ENCODE assay signal across 18 cellular contexts in the genomic region with DNA sequence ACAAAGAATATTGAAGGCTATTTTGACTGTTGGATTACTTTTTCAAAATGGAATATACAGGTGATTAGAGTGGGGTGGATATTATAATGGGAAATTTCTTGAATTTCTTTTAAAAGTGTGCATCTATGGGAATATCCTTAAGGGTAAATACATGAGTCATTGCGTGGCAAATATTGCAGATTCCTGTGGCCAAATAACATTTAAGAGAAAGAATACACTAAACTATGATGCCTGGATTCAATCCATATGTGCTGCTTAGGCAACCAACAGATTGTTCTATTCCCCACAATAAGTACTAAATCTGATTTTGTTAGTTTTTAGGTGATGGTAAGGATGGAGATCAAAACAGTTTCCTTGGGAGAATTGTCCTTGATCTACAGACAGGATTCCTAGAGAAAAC.
A peak's percentile ranks its signal among the peaks of the same experiment; 100 is the strongest.
DNase-seq lines count a peak whose midpoint lies in the region; TF ChIP-seq lines count a peak whose summit lies in the region.
"Had no signal": no experiment of that assay in that cellular context is flagged by ENCODE, and none has a peak within 500 bp of the region (broad histone marks: within the 10 kb centered on the region; RNA-seq: fewer than 3 reads in every experiment).

No MANE protein-coding gene starts in this region.

- H3K4me1 ChIP-seq in SJSA1 (replicated peaks) (peaks cover 50% of the 10 kb centered on the region), HAP-1 (peaks cover 33% of the 10 kb centered on the region)

- in situ Hi-C loops in HAP-1 (cut with MboI; ENCODE audit: low sequenced_read_pairs) = no loop called here

- H3K9me3 ChIP-seq in SJSA1 (replicated peaks) (no peaks in the 10 kb centered on the region), HAP-1 (no peaks in the 10 kb centered on the region)
- H3K9me3 ChIP-seq: esophagus muscularis mucosa had no signal

- DNase-seq in ELR (ENCODE audit: low read depth) = peak; percentile 86
- peak in 1 of 2 experiments; percentile 80 for DNase-seq in SJSA1 (ENCODE audit: low read depth in 1 of 2, low spot score in 2 of 2)
- peak; percentile 40 for DNase-seq in epithelial cell of esophagus (ENCODE audit: low read depth)
- DNase-seq in skeletal muscle cell (ENCODE audit: low read depth) = peak; percentile 52
- no peak for DNase-seq in HAP-1 (ENCODE audit: low spot score in 2 of 2)
- no peak for DNase-seq in cardiac septum (ENCODE audit: low spot score)
- no peak for DNase-seq in islet precursor cell
- DNase-seq in NCI-H146 (lab: John Stamatoyannopoulos, UW) = no peak
- DNase-seq: activated CD4-positive, CD25-positive, alpha-beta regulatory T cell; activated CD8-positive, alpha-beta memory T cell treated with anti-CD3 and anti-CD28 coated beads, Interleukin-2, amount 50 U/mL, for 4 hours; activated naive CD4-positive, alpha-beta T cell treated with anti-CD3 and anti-CD28 coated beads for 36 hours; Calu3; NCI-H1105 treated with DMSO at 0.1 percent for 48 hours; NCI-H446 treated with DMSO at 0.1 percent for 48 hours; OCI-M1; stimulated activated naive B cell treated with anti-CD40 and anti-IgM and Interleukin-4, amounts not matched to agents 10 μg/mL and 1 μg/mL and 100 μg/mL, for 72 hours had no signal

- H3K36me3 ChIP-seq in SJSA1 (no peaks in the 10 kb centered on the region), HAP-1 (replicated peaks) (no peaks in the 10 kb centered on the region)
- H3K36me3 ChIP-seq: esophagus muscularis mucosa had no signal

- intact Hi-C loops in cardiac septum (cut with DNase I) = no loop called here

- H3K27me3 ChIP-seq in SJSA1 (replicated peaks) = no peaks in the 10 kb centered on the region
- no peaks in the 10 kb centered on the region for H3K27me3 ChIP-seq in HAP-1 (ENCODE audit: low read depth)
- H3K27me3 ChIP-seq: esophagus muscularis mucosa had no signal

- H3K4me3 ChIP-seq in SJSA1 = no peak overlapping the region
- no peak overlapping the region for H3K4me3 ChIP-seq in epithelial cell of esophagus (ENCODE audit: low read length)
- no peak overlapping the region for H3K4me3 ChIP-seq in skeletal muscle cell (ENCODE audit: low read depth, low read length)
- no peak overlapping the region for H3K4me3 ChIP-seq in HAP-1
- H3K4me3 ChIP-seq: esophagus muscularis mucosa, lung had no signal

- H3K27ac ChIP-seq in SJSA1 = peak overlapping the region; percentile 83
- H3K27ac ChIP-seq: esophagus muscularis mucosa had no signal

- no peak for TF ChIP-seq CTCF in epithelial cell of esophagus (IDR thresholded peaks at IDR 0.05; ENCODE audit: insufficient read depth, low read depth, low read length, missing control alignments)

Comparison
In these comparisons a context has a peak if more than half of its experiments do, and no peak if none do; other contexts are left out.
1. DNase-seq: peak in ELR (single experiment), epithelial cell of esophagus (single experiment) and skeletal muscle cell (single experiment); none in HAP-1 (0 of 2), cardiac septum (single experiment), islet precursor cell (single experiment) and NCI-H146 (single experiment).